In the genomic region with DNA sequence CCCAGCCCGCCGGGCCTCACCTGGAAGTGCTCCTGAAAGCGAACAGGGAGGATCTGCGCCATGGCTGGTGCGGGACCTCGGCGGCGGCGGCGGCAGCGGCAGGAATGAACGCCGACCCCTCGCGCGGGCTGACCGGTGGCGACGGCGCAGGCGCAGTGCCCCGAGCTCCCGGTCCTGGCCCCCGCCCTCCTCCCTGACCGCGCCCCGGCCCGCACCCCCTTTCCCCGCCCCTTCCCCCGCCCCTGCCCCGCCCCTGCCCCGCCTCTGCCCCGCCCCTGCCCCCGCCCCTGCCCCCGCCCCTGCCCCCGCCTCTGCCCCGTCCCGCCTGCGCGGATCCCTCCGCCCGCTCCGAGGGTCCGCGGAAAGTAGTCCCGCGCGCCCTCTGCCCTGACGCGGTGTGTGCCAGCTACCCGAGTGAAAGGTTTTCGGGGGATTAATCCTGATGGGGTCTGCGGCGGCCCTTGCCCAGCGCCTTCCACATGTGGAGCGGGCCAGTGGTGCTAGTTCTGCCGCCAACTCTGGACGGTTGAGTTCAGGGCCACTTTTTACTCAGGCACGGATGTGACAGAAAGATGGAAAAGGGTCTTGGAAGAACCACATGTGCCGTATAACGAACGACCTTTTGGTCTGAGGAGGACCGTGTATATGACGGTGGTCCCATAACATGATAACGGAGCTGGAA, we compare ENCODE assay signal across 8 cellular contexts. TPM values are rescaled to one million over a fixed set of nuclear protein-coding genes. Genes with fewer than 3 reads are reported as not detected.
DNase-seq lines count a peak whose midpoint lies in the region; ATAC-seq, FAIRE-seq and TF ChIP-seq lines count a peak whose summit lies in the region.

Gene CLTCL1, minus strand, starts transcription at position 140 of the 682 bp plus-strand sequence. Its CDS starts 78 bp downstream, at position 62.

- H3K14ac ChIP-seq in H1 (ENCODE audit: insufficient read length), result no peak within 1 kb of the TSS
- peak within 1 kb of the TSS; percentile 31 to 76 for H3K14ac ChIP-seq in mesenchymal stem cell (ENCODE audit: low read length in 2 of 2)

- H3K27me3 ChIP-seq in H1 (replicated peaks in 1 of 4; ENCODE audit: control insufficient read depth in 3 of 4, extremely low read depth in 1 of 4, insufficient read depth in 3 of 4, low read length in 3 of 4), result peaks cover 0 to 9% (median 7%) of the 10 kb centered on the region in 4 experiments; a peak in 3 of 7 replicates
- H3K27me3 ChIP-seq in mesenchymal stem cell (ENCODE audit: control insufficient read depth in 1 of 2, insufficient read depth in 1 of 2, low read length in 2 of 2), result peaks cover 0 to 5% of the 10 kb centered on the region in 2 experiments

- no peaks in the 10 kb centered on the region for H4K20me1 ChIP-seq in H1 (replicated peaks in 1 of 2; ENCODE audit: control insufficient read depth in 1 of 2, insufficient read depth in 2 of 2, low read length in 2 of 2)

- H2BK120ac ChIP-seq in H1 (replicated peaks; ENCODE audit: low read depth, low read length) (no peak within 1 kb of the TSS), mesenchymal stem cell (ENCODE audit: low read depth, low read length) (no peak within 1 kb of the TSS)

- H4K8ac ChIP-seq in H1 (ENCODE audit: extremely low read depth, insufficient read depth, low read length), result peak within 1 kb of the TSS; percentile 30
- peak within 1 kb of the TSS; percentile 96 for H4K8ac ChIP-seq in mesenchymal stem cell (ENCODE audit: low read length)

- H2AFZ ChIP-seq in H1 (ENCODE audit: low read length) (peak within 1 kb of the TSS; percentile 97), mesenchymal stem cell (ENCODE audit: low read depth, low read length) (peak within 1 kb of the TSS; percentile 94)

- peak; percentile 53 for DNase-seq in NCI-H526 treated with DMSO at 0.1 percent for 48 hours (lab: John Stamatoyannopoulos, UW)
- peak; percentile 49 to 51 for DNase-seq in activated CD8-positive, alpha-beta memory T cell treated with anti-CD3 and anti-CD28 coated beads for 4 hours (ENCODE audit: low read depth in 2 of 2)
- peak; percentile 13 to 92 for DNase-seq in H1 (ENCODE audit: low read depth in 1 of 2, low spot score in 2 of 2)
- peak; percentile 72 for DNase-seq in mesenchymal stem cell
- DNase-seq in stimulated activated CD4-positive, alpha-beta T cell treated with anti-CD3 and anti-CD28 coated beads, TNF-alpha, amount 100 ng/mL, for 48 hours (ENCODE audit: low read depth in 3 of 3), result peak; percentile 38 to 74 (median 43)

- no peak within 1 kb of the TSS for H4K5ac ChIP-seq in H1 (ENCODE audit: insufficient read length, low read depth, low read length)

- peak within 1 kb of the TSS; percentile 96 to 98 for H3K4me2 ChIP-seq in H1 (ENCODE audit: insufficient read depth in 1 of 2, low read depth in 2 of 2, low read length in 2 of 2)
- H3K4me2 ChIP-seq in mesenchymal stem cell (ENCODE audit: low read length, poor library complexity, severe bottlenecking), result peak within 1 kb of the TSS; percentile 83

- H3K4me1 ChIP-seq in ES-I3 (ENCODE audit: insufficient read depth, low read length) (peaks cover 7% of the 10 kb centered on the region), H1 (replicated peaks in 1 of 4; ENCODE audit: control insufficient read depth in 3 of 4, insufficient read depth in 4 of 4, low read length in 3 of 4) (peaks cover 10 to 19% (median 14%) of the 10 kb centered on the region in 4 experiments), mesenchymal stem cell (ENCODE audit: control insufficient read depth, insufficient read depth, low read depth, low read length) (peaks cover 20% of the 10 kb centered on the region)

- H3K23me2 ChIP-seq in H1 (ENCODE audit: low read depth, low read length), result peaks cover 13% of the 10 kb centered on the region; the same call in 1 of the 2 replicates

- peaks cover 4% of the 10 kb centered on the region; the same call in 1 of the 2 replicates for H3K79me1 ChIP-seq in H1 (ENCODE audit: low read depth, low read length)
- peaks cover 9% of the 10 kb centered on the region for H3K79me1 ChIP-seq in mesenchymal stem cell (replicated peaks; ENCODE audit: low read length, poor library complexity, severe bottlenecking)

- H2BK20ac ChIP-seq in H1 (ENCODE audit: low read length), result no peak within 1 kb of the TSS

- peak within 1 kb of the TSS; percentile 60; the same call in 1 of the 2 replicates for H2BK12ac ChIP-seq in H1 (ENCODE audit: low read depth, low read length)
- peak within 1 kb of the TSS in 1 of 2 experiments; percentile 21 for H2BK12ac ChIP-seq in mesenchymal stem cell (ENCODE audit: low read length in 2 of 2)

- H4K91ac ChIP-seq in H1 (replicated peaks; ENCODE audit: insufficient read length, low read length) (no peak within 1 kb of the TSS), mesenchymal stem cell (ENCODE audit: low read length) (peak within 1 kb of the TSS; percentile 78)

- H2AK5ac ChIP-seq in H1 (ENCODE audit: low read depth, low read length), result no peak within 1 kb of the TSS; the same call in 1 of the 2 replicates
- H2AK5ac ChIP-seq in mesenchymal stem cell (ENCODE audit: low read length, severe bottlenecking), result no peak within 1 kb of the TSS

- peak within 1 kb of the TSS; percentile 64 to 83 (median 77) for H3K4me3 ChIP-seq in H1 (ENCODE audit: extremely low read depth in 1 of 4, insufficient read depth in 2 of 4, low read depth in 3 of 4, low read length in 4 of 4)
- H3K4me3 ChIP-seq in mesenchymal stem cell (ENCODE audit: insufficient read depth in 1 of 2, low read depth in 1 of 2, low read length in 2 of 2), result peak within 1 kb of the TSS; percentile 90

- no peak for TF ChIP-seq RAD21 in H1 (IDR thresholded peaks at IDR 0.05 in 1 of 2, conservative IDR thresholded peaks at IDR 0.05 in 1 of 2; ENCODE audit: low read depth in 2 of 2, low read length in 2 of 2)

- peak within 1 kb of the TSS; percentile 50 for H3K56ac ChIP-seq in H1 (replicated peaks; ENCODE audit: insufficient read length, low read depth, low read length)

- no peaks in the 10 kb centered on the region for H3K9me3 ChIP-seq in ES-I3 (ENCODE audit: control insufficient read depth, insufficient read depth, low read length)
- no peaks in the 10 kb centered on the region for H3K9me3 ChIP-seq in H1 (ENCODE audit: insufficient read depth in 2 of 2, low read depth in 1 of 2, low read length in 1 of 2)
- no peaks in the 10 kb centered on the region for H3K9me3 ChIP-seq in mesenchymal stem cell (ENCODE audit: control insufficient read depth, low read length)

- H3K36me3 ChIP-seq in ES-I3 (ENCODE audit: insufficient read depth, low read length) (no peaks in the 10 kb centered on the region), H1 (ENCODE audit: control insufficient read depth in 2 of 4, insufficient read depth in 4 of 4, low read length in 3 of 4) (no peaks in the 10 kb centered on the region), mesenchymal stem cell (ENCODE audit: control insufficient read depth in 1 of 2, insufficient read depth in 2 of 2, low read depth in 1 of 2, low read length in 2 of 2) (no peaks in the 10 kb centered on the region)

- peak within 1 kb of the TSS; percentile 62; the same call in 1 of the 2 replicates for H3K18ac ChIP-seq in H1 (ENCODE audit: extremely low read depth, low read length)
- peak within 1 kb of the TSS; percentile 86 to 91 for H3K18ac ChIP-seq in mesenchymal stem cell (ENCODE audit: low read depth in 1 of 2, low read length in 2 of 2)

- peaks cover 3 to 7% of the 10 kb centered on the region in 2 experiments; a peak in 1 of 4 replicates for H3K79me2 ChIP-seq in H1 (ENCODE audit: control insufficient read depth in 1 of 2, insufficient read depth in 2 of 2, low read length in 2 of 2)

- peak in 1 of 2 experiments; percentile 65; a peak in 2 of 3 replicates for TF ChIP-seq POLR2A in H1 (IDR thresholded peaks at IDR 0.05; ENCODE audit: control extremely low read depth in 1 of 2, low read depth in 2 of 2, low read length in 2 of 2)

- H3K27ac ChIP-seq in H1 (ENCODE audit: low read depth, low read length), result no peak within 1 kb of the TSS; the same call in 1 of the 2 replicates
- no peak within 1 kb of the TSS for H3K27ac ChIP-seq in mesenchymal stem cell (ENCODE audit: low read length, poor library complexity, severe bottlenecking)

- H2BK15ac ChIP-seq in H1 (ENCODE audit: low read length), result peak within 1 kb of the TSS; percentile 33; the same call in 1 of the 2 replicates
- H2BK15ac ChIP-seq in mesenchymal stem cell (ENCODE audit: low read depth, poor library complexity, severe bottlenecking), result peak within 1 kb of the TSS; percentile 99

- H3K23ac ChIP-seq in H1 (ENCODE audit: insufficient read length) (no peak within 1 kb of the TSS), mesenchymal stem cell (ENCODE audit: low read length in 2 of 2) (peak within 1 kb of the TSS in 1 of 2 experiments; percentile 62)

- no peak for FAIRE-seq in H1 (lab: Jason Lieb, UNC)

- ATAC-seq in HG02759 (IDR thresholded peaks at IDR 0.05; ENCODE audit: unreplicated experiment), result peak; percentile 73
- ATAC-seq in GM21367 (IDR thresholded peaks at IDR 0.05; ENCODE audit: unreplicated experiment), result no peak

- H2BK5ac ChIP-seq in H1 (ENCODE audit: low read depth, low read length) (no peak within 1 kb of the TSS), mesenchymal stem cell (ENCODE audit: low read depth, low read length, poor library complexity, severe bottlenecking) (peak within 1 kb of the TSS; percentile 71)

- H3K9ac ChIP-seq in ES-I3 (ENCODE audit: low read depth, low read length) (peak within 1 kb of the TSS; percentile 82), H1 (replicated peaks in 1 of 4; ENCODE audit: extremely low read depth in 1 of 4, low read depth in 3 of 4, low read length in 3 of 4) (peak within 1 kb of the TSS; percentile 60 to 76 (median 66)), mesenchymal stem cell (ENCODE audit: low read length) (peak within 1 kb of the TSS; percentile 90)

- H3K4ac ChIP-seq in H1 (replicated peaks; ENCODE audit: insufficient read length, low read depth, low read length), result peak within 1 kb of the TSS; percentile 81
- H3K4ac ChIP-seq in mesenchymal stem cell (ENCODE audit: low read depth in 1 of 2, low read length in 2 of 2), result peak within 1 kb of the TSS; percentile 27 to 82

- POLR2A ChIA-PET in H1 (lab: Charles Lee; ENCODE audit: partially characterized antibody), result interaction anchor here (0.5 to 1.9 kb wide), 8 partner anchors 21 to 188 kb away, joined by 3 to 6 read pairs (median 3); partner anchors contain the start of genes C22orf39, CDC45, HIRA and MRPL40

- no peak for TF ChIP-seq CTCF in H1 (IDR thresholded peaks at IDR 0.05; ENCODE audit: control extremely low read depth in 1 of 3, insufficient read depth in 1 of 3, low read depth in 1 of 3, low read length in 3 of 3)

- WGBS in H1 (ENCODE audit: extremely low coverage in 1 of 2, insufficient coverage in 1 of 2, insufficient read length in 1 of 2, insufficient replicate concordance in 2 of 2, low coverage in 1 of 2, low lambda C conversion rate in 2 of 2, missing lambda C conversion rate in 1 of 2), 2 experiments, result 7% methylated on average over 27 of the region's 65 CpGs; no CpG with 5 or more reads in 1 of the 2 experiments
- under 1% methylated on average over 30 of the region's 65 CpGs for WGBS in mesenchymal stem cell

- CTCF ChIA-PET in H1 (lab: Charles Lee; ENCODE audit: partially characterized antibody), result interaction anchor here (1.7 to 1.8 kb wide), 2 partner anchors 15 to 112 kb away, joined by 3 to 7 read pairs; partner anchors contain the start of gene SLC25A1

- no peak for TF ChIP-seq EP300 in H1 (IDR thresholded peaks at IDR 0.05; ENCODE audit: borderline replicate concordance in 1 of 2, low read depth in 2 of 2, low read length in 2 of 2)

RNA-seq across cellular contexts. Expression of gene CLTCL1, which starts in this region (rescaled TPM):
- 12.4 and 17.3 TPM in 2 replicates for total RNA-seq in H1 (2021; fragmentation: NEBNext Ultra II Directional; extraction: Animal tissue kit (Norgen Biotek cat#: 25700))
- polyA plus RNA-seq in H1 (2011; rRNA removed), result 17.0 and 17.3 TPM in 2 replicates
- 20.4 TPM for polyA plus RNA-seq in H1 (2011; cell fraction: cytosol; rRNA removed)
- polyA plus RNA-seq in H1 (2011; cell fraction: nucleus; rRNA removed), result 47.8 TPM
- polyA plus RNA-seq in H1 (2012, experiment 1 of 2), result 15.1 to 20.3 TPM (median 18.8 TPM) in 4 replicates
- 4.7 TPM for polyA plus RNA-seq in H1 (2012, experiment 2 of 2)
- 4.1 TPM for polyA plus RNA-seq in H1 (2013, experiment 1 of 2)
- 3.9 TPM for polyA plus RNA-seq in H1 (2013, experiment 2 of 2)
- polyA minus RNA-seq in H1 (2011; rRNA and poly(A)+ RNA removed), result 42.8 and 46.4 TPM in 2 replicates
- 20.2 TPM for polyA minus RNA-seq in H1 (2011; cell fraction: cytosol; rRNA and poly(A)+ RNA removed)
- 24.2 TPM for polyA minus RNA-seq in H1 (2011; cell fraction: nucleus; rRNA and poly(A)+ RNA removed)
- 3.2 TPM for polyA plus RNA-seq in mesenchymal stem cell (2013, experiment 1 of 2)
- polyA plus RNA-seq in mesenchymal stem cell (2013, experiment 2 of 2), result 2.7 TPM
